8 cellular contexts compared by ENCODE assay signal in genomic region chr2:121804340-121804739, GRCh38. TPM values are rescaled to one million over a fixed set of nuclear protein-coding genes. Genes with fewer than 3 reads are reported as not detected.
DNase-seq lines count a peak whose midpoint lies in the region; ATAC-seq and TF ChIP-seq lines count a peak whose summit lies in the region.

No MANE protein-coding gene starts in this region.

- DNase-seq in A172 (ENCODE audit: low spot score), result peak; percentile 24
- peak; percentile 39 for DNase-seq in NCI-H748 treated with DMSO at 0.1 percent for 48 hours (lab: John Stamatoyannopoulos, UW)
- no peak for DNase-seq in AG08396 (ENCODE audit: low spot score)
- DNase-seq in uterus, result no peak
- no peak for DNase-seq in activated gamma-delta T cell treated with Interleukin-2 at 50 U/mL for 16 hours

- TF ChIP-seq POLR2A in uterus (IDR thresholded peaks at IDR 0.05), result no peak

- H3K27ac ChIP-seq in iPS-18a (ENCODE audit: low read length), result peak overlapping the region; percentile 83
- no peak overlapping the region for H3K27ac ChIP-seq in uterus

- no peak for TF ChIP-seq CTCF in uterus (IDR thresholded peaks at IDR 0.05)

- H3K4me3 ChIP-seq in iPS-18a (ENCODE audit: low read length) (peak overlapping the region; percentile 36), uterus (no peak overlapping the region)

- H3K27me3 ChIP-seq in iPS-18a (ENCODE audit: control insufficient read depth, insufficient read depth, low read length) (no peaks in the 10 kb centered on the region), uterus (no peaks in the 10 kb centered on the region)

- H3K9ac ChIP-seq in iPS-18a (ENCODE audit: low read length), result peak overlapping the region; percentile 38

- ATAC-seq in GM19372 (IDR thresholded peaks at IDR 0.05; ENCODE audit: low read depth, unreplicated experiment) (peak; percentile 81), HG03558 (IDR thresholded peaks at IDR 0.05; ENCODE audit: extremely low read depth, unreplicated experiment) (peak; percentile 80)

- H3K9me3 ChIP-seq in iPS-18a (ENCODE audit: control insufficient read depth, low read depth, low read length) (no peaks in the 10 kb centered on the region), uterus (no peaks in the 10 kb centered on the region)

- H3K36me3 ChIP-seq in iPS-18a (ENCODE audit: control insufficient read depth, low read depth, low read length) (no peaks in the 10 kb centered on the region), uterus (no peaks in the 10 kb centered on the region)

- peaks cover 24% of the 10 kb centered on the region for H3K4me1 ChIP-seq in iPS-18a (ENCODE audit: control insufficient read depth, low read depth, low read length)
- H3K4me1 ChIP-seq in uterus, result no peaks in the 10 kb centered on the region

- intact Hi-C loops in uterus (cut with DNase I; ENCODE audit: low total_unique reads), result no loop called here

RNA-seq across cellular contexts. Expression of gene TSN, which starts 48.9 kb away (rescaled TPM):
- total RNA-seq in A172 (2014; rRNA removed; shearing (Covaris generic)), result 114 and 144 TPM in 2 replicates
- 10 to 100 TPM; 54.3 to 93.8 (median 82.1) TPM for total RNA-seq in uterus

Comparison
In these comparisons a context has a peak if more than half of its experiments do, and no peak if none do; other contexts are left out.
1. DNase-seq: peak in A172 (single experiment) and NCI-H748 treated with DMSO at 0.1 percent for 48 hours (single experiment); none in AG08396 (single experiment), uterus (0 of 2) and activated gamma-delta T cell treated with Interleukin-2 at 50 U/mL for 16 hours (single experiment).